In the genomic region with DNA sequence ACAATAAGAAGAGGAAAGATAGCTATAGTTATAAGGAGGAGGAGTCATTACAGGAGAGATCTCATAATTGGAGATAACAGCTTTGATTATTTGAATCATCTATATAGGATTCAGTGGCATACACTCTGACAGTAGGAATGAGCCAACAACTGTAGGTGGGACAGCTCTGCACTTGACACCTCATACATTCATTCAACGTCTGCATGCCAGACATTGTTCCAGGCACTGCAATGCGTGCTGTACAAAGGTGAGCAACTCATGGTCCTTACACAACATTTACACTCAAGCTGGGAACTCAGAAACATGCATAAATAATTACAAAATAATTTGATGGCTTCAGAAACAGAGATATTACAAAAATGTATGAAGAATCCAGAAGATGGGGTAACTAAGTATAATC, we compare ENCODE assay signal across 23 cellular contexts.
"Had no signal": no experiment of that assay in that cellular context is flagged by ENCODE, and none has a peak within 500 bp of the region (broad histone marks: within the 10 kb centered on the region; RNA-seq: fewer than 3 reads in every experiment).

No MANE protein-coding gene starts in this region.

- FAIRE-seq: astrocyte, RCC 7860 had no signal

- H3K27ac ChIP-seq: cardiac muscle cell had no signal

- H3K36me3 ChIP-seq: cardiac muscle cell had no signal

- DNase-seq: activated CD4-positive, alpha-beta T cell treated with anti-CD3 and anti-CD28 coated beads for 48 hours; activated CD4-positive, alpha-beta T cell treated with anti-CD3 and anti-CD28 coated beads, Interleukin-2, amount 50 U/mL, for 4 hours; activated CD8-positive, alpha-beta memory T cell treated with anti-CD3 and anti-CD28 coated beads, Interleukin-2, amount 10 ng/mL, durations not matched to agents 7 days and 5 days; activated effector memory CD4-positive, alpha-beta T cell treated with Interleukin-2 at 50 U/mL for 16 hours; activated naive CD4-positive, alpha-beta T cell; activated T-cell treated with anti-CD3 and anti-CD28 coated beads, Interleukin-2, amount 50 U/mL, for 24 hours; amniotic stem cell; KG1; NCI-H1092; NCI-H1417; NCI-H1930; NCI-H2107; NCI-H2171 treated with DMSO at 0.1 percent for 48 hours; NCI-H226; NCI-H526; NCI-H774; NK-92 treated with Interleukin-12 subunit alpha and Interleukin-12 subunit beta, amount 100 ng/mL, for 24 hours; OCI-M1; SHP77 treated with DMSO at 0.1 percent for 48 hours had no signal

- H3K4me3 ChIP-seq: cardiac muscle cell had no signal

- ATAC-seq: activated CD4-positive, CD25-positive, alpha-beta regulatory T cell treated with anti-CD3 and anti-CD28 coated beads, Interleukin-2, amount 50 U/mL, for 24 hours; activated CD8-positive, alpha-beta memory T cell treated with anti-CD3 and anti-CD28 coated beads, Interleukin-2, amount 10 ng/mL, durations not matched to agents 7 days and 5 days had no signal

- H3K27me3 ChIP-seq: cardiac muscle cell had no signal
